Comparison of ENCODE assay signal across 1 cellular context in genomic region chr2:8090748-8091700, GRCh38.
TF ChIP-seq lines count a peak whose summit lies in the region.

No MANE protein-coding gene starts in this region.

TF ChIP-seq in HepG2, 621 proteins besides CTCF, POLR2A, EP300 and RAD21 (continued from another document):
- TF ChIP-seq PRDM15 (CRISPR knock-in tag; IDR thresholded peaks at IDR 0.05) (no peak), SUZ12 (IDR thresholded peaks at IDR 0.05; ENCODE audit: low read depth, low read length) (no peak), GABPB1 (CRISPR knock-in tag; IDR thresholded peaks at IDR 0.05) (peak; percentile 82), MLLT10 (CRISPR knock-in tag; IDR thresholded peaks at IDR 0.05) (no peak), ZNF740 (CRISPR knock-in tag; IDR thresholded peaks at IDR 0.05) (no peak), MXD4 (CRISPR knock-in tag; IDR thresholded peaks at IDR 0.05) (no peak), ZBTB14 (CRISPR knock-in tag; IDR thresholded peaks at IDR 0.05) (no peak), NFYB (CRISPR knock-in tag; IDR thresholded peaks at IDR 0.05) (peak; percentile 78), ZNF850 (CRISPR knock-in tag; conservative IDR thresholded peaks at IDR 0.05) (no peak), TSC22D2 (CRISPR knock-in tag; IDR thresholded peaks at IDR 0.05; ENCODE audit: borderline replicate concordance) (peak; percentile 80; the same call in 1 of the 2 replicates), SAP130 (CRISPR knock-in tag; IDR thresholded peaks at IDR 0.05; ENCODE audit: low read depth) (peak; percentile 92), ZNF326 (CRISPR knock-in tag; IDR thresholded peaks at IDR 0.05; ENCODE audit: borderline replicate concordance) (no peak), PRDM10 (CRISPR knock-in tag; IDR thresholded peaks at IDR 0.05; ENCODE audit: low read depth) (no peak; the same call in 1 of the 2 replicates), ATM (IDR thresholded peaks at IDR 0.05; ENCODE audit: borderline replicate concordance) (no peak), PBX3 (CRISPR knock-in tag; IDR thresholded peaks at IDR 0.05; ENCODE audit: borderline replicate concordance) (no peak), TEAD2 (CRISPR knock-in tag; IDR thresholded peaks at IDR 0.05) (no peak), ZNF691 (CRISPR knock-in tag; IDR thresholded peaks at IDR 0.05; ENCODE audit: borderline replicate concordance, low read depth) (peak; percentile 79), NR2F1 (CRISPR knock-in tag; IDR thresholded peaks at IDR 0.05) (peak; percentile 77 to 92), ZFP37 (CRISPR knock-in tag; IDR thresholded peaks at IDR 0.05; ENCODE audit: borderline replicate concordance) (no peak; the same call in 1 of the 2 replicates), PTBP1 (IDR thresholded peaks at IDR 0.05; ENCODE audit: low read depth, low read length, poor library complexity, severe bottlenecking) (no peak), KDM5A (IDR thresholded peaks at IDR 0.05; ENCODE audit: borderline replicate concordance, low read length) (no peak; the same call in 1 of the 2 replicates), ZNF782 (CRISPR knock-in tag; IDR thresholded peaks at IDR 0.05; ENCODE audit: borderline replicate concordance) (0 out of 2 replicates have a peak, but pooled peaks have one; percentile 31), NFKB2 (CRISPR knock-in tag; IDR thresholded peaks at IDR 0.05; ENCODE audit: borderline replicate concordance) (no peak), ZSCAN12 (CRISPR knock-in tag; IDR thresholded peaks at IDR 0.05) (no peak), FOXM1 (CRISPR knock-in tag; IDR thresholded peaks at IDR 0.05) (no peak), STAG1 (CRISPR knock-in tag; IDR thresholded peaks at IDR 0.05) (peak; percentile 33), ZNF317 (CRISPR knock-in tag; IDR thresholded peaks at IDR 0.05) (peak; percentile 92), ZNF580 (CRISPR knock-in tag; IDR thresholded peaks at IDR 0.05; ENCODE audit: borderline replicate concordance, low read depth) (peak; percentile 91; the same call in 1 of the 2 replicates), TCF7L2 (IDR thresholded peaks at IDR 0.05; ENCODE audit: low read depth, low read length) (no peak)
TF ChIP-seq in HepG2: peak in this region for 297.
